8 cellular contexts compared by ENCODE assay signal in genomic region chr17:31390748-31391495, GRCh38. TPM values are rescaled to one million over a fixed set of nuclear protein-coding genes. Genes with fewer than 3 reads are reported as not detected.
DNase-seq lines count a peak whose midpoint lies in the region; ATAC-seq, FAIRE-seq and TF ChIP-seq lines count a peak whose summit lies in the region.

No MANE protein-coding gene starts in this region.

- CTCF ChIA-PET in endothelial cell of umbilical vein (lab: Charles Lee), result interaction anchor here (1.3 kb wide), 1 partner anchor 127 kb away, joined by 3 read pairs; no protein-coding TSS in a partner anchor

- H3K27ac Mint-ChIP-seq in CD14-positive monocyte (no peak overlapping the region), neural progenitor cell (no peak overlapping the region)

- H3K36me3 ChIP-seq in endothelial cell of umbilical vein (ENCODE audit: control insufficient read depth in 2 of 2, extremely low read depth in 1 of 2, insufficient read depth in 2 of 2, low read length in 2 of 2), result no peaks in the 10 kb centered on the region
- no peaks in the 10 kb centered on the region for H3K36me3 ChIP-seq in neural progenitor cell

- BruUV-seq in endothelial cell of umbilical vein (replicated peaks; lab: Mats Ljungman, UMichigan), result no TSS peak

- H3K9me3 Mint-ChIP-seq in CD14-positive monocyte (peaks cover 0 to 16% (median 7%) of the 10 kb centered on the region in 7 donors), neural progenitor cell (no peaks in the 10 kb centered on the region)

- H3K4me2 ChIP-seq in endothelial cell of umbilical vein (ENCODE audit: insufficient read depth, low read length) (peak overlapping the region; percentile 35), neural progenitor cell (peak overlapping the region; percentile 88)

- DNase-seq in CD14-positive monocyte (ENCODE audit: low spot score) (no peak), NCI-H69 (lab: John Stamatoyannopoulos, UW) (peak; percentile 51), endothelial cell of umbilical vein (ENCODE audit: low read depth, low spot score) (no peak), neural progenitor cell (ENCODE audit: low spot score) (peak; percentile 37), AG08395 (ENCODE audit: low spot score) (no peak), NCI-H187 treated with DMSO at 0.1 percent for 48 hours (lab: John Stamatoyannopoulos, UW) (no peak), KBM-7 (no peak)

- H3K79me2 ChIP-seq in endothelial cell of umbilical vein (ENCODE audit: control insufficient read depth, insufficient read depth, low read length), result no peaks in the 10 kb centered on the region
- H3K79me2 ChIP-seq in neural progenitor cell (ENCODE audit: low read depth), result no peaks in the 10 kb centered on the region

- H3K27me3 Mint-ChIP-seq in CD14-positive monocyte (ENCODE audit: low read depth in 3 of 3) (peaks cover 60 to 68% (median 61%) of the 10 kb centered on the region in 3 donors), neural progenitor cell (ENCODE audit: insufficient read depth, low read depth) (peaks cover 21% of the 10 kb centered on the region)

- H3K36me3 Mint-ChIP-seq in CD14-positive monocyte (peaks cover 0 to 8% of the 10 kb centered on the region in 2 donors), neural progenitor cell (no peaks in the 10 kb centered on the region)

- H3K9ac ChIP-seq in endothelial cell of umbilical vein (replicated peaks; ENCODE audit: extremely low read depth, insufficient read depth, low read length) (no peak overlapping the region), neural progenitor cell (no peak overlapping the region)

- H3K27me3 ChIP-seq in endothelial cell of umbilical vein (ENCODE audit: control insufficient read depth in 2 of 2, insufficient read depth in 2 of 2, low read length in 2 of 2) (peaks cover 16 to 22% of the 10 kb centered on the region in 2 experiments), neural progenitor cell (peaks cover 57% of the 10 kb centered on the region)

- POLR2A ChIA-PET in endothelial cell of umbilical vein (lab: Charles Lee), result no interaction called here

- no peak overlapping the region for H2AFZ ChIP-seq in endothelial cell of umbilical vein (ENCODE audit: low read depth, low read length)
- peak overlapping the region; percentile 79 for H2AFZ ChIP-seq in neural progenitor cell (replicated peaks)

- TF ChIP-seq POLR2A in endothelial cell of umbilical vein (IDR thresholded peaks at IDR 0.05; ENCODE audit: low read depth, low read length), result no peak

- in situ Hi-C loops in KBM-7 (cut with MboI; ENCODE audit: low pct_unique_long_range_greater_than_20kb, low sequenced_read_pairs), result no loop called here

- peak overlapping the region; percentile 73 to 89 for H3K4me3 Mint-ChIP-seq in CD14-positive monocyte
- peak overlapping the region; percentile 81 for H3K4me3 Mint-ChIP-seq in neural progenitor cell

- FAIRE-seq in endothelial cell of umbilical vein (lab: Jason Lieb, UNC), result peak; percentile 60

- dilution Hi-C loops in endothelial cell of umbilical vein (cut with MboI; ENCODE audit: extremely low pct_ligation_motif_present, low sequenced_read_pairs), result no loop called here

- H3K27ac ChIP-seq in endothelial cell of umbilical vein (ENCODE audit: insufficient read depth, low read depth, low read length) (no peak overlapping the region), neural progenitor cell (no peak overlapping the region)

- H3K4me3 ChIP-seq in endothelial cell of umbilical vein (replicated peaks in 1 of 3; ENCODE audit: insufficient read depth in 1 of 3, low read depth in 1 of 3, low read length in 3 of 3), result peak overlapping the region in 2 of 3 experiments; percentile 17 to 27
- H3K4me3 ChIP-seq in neural progenitor cell, result peak overlapping the region; percentile 51

- H3K9me1 ChIP-seq in endothelial cell of umbilical vein (replicated peaks; ENCODE audit: control insufficient read depth, extremely low read depth, insufficient read depth, low read length), result no peaks in the 10 kb centered on the region

- peaks cover 17% of the 10 kb centered on the region for H3F3A ChIP-seq in neural progenitor cell (ENCODE audit: low read depth)

- no peak for ATAC-seq in GM21381 (IDR thresholded peaks at IDR 0.05; ENCODE audit: unreplicated experiment)

- no peaks in the 10 kb centered on the region for H3K4me1 ChIP-seq in endothelial cell of umbilical vein (ENCODE audit: control insufficient read depth, extremely low read depth, insufficient read depth, low read length)
- peaks cover 5% of the 10 kb centered on the region for H3K4me1 ChIP-seq in neural progenitor cell

- intact Hi-C loops in CD14-positive monocyte (cut with micrococcal nuclease), result no loop called here
- intact Hi-C loops in endothelial cell of umbilical vein (cut with micrococcal nuclease), result no loop called here

- H3K9me3 ChIP-seq in endothelial cell of umbilical vein (replicated peaks; ENCODE audit: control insufficient read depth, insufficient read depth, low read length) (no peaks in the 10 kb centered on the region), neural progenitor cell (ENCODE audit: low read depth) (no peaks in the 10 kb centered on the region)

- no peak for TF ChIP-seq CTCF in CD14-positive monocyte (IDR thresholded peaks at IDR 0.05)
- TF ChIP-seq CTCF in endothelial cell of umbilical vein (IDR thresholded peaks at IDR 0.05; ENCODE audit: extremely low read depth in 1 of 2, insufficient read depth in 1 of 2, low read depth in 1 of 2, low read length in 2 of 2), result no peak
- TF ChIP-seq CTCF in neural progenitor cell (IDR thresholded peaks at IDR 0.05), result no peak

- H4K20me1 ChIP-seq in endothelial cell of umbilical vein (replicated peaks; ENCODE audit: control insufficient read depth, extremely low read depth, insufficient read depth, low read length) (no peaks in the 10 kb centered on the region), neural progenitor cell (ENCODE audit: low read depth) (peaks cover 28% of the 10 kb centered on the region)

- peaks cover 16% of the 10 kb centered on the region for H3K4me1 Mint-ChIP-seq in CD14-positive monocyte
- H3K4me1 Mint-ChIP-seq in neural progenitor cell, result peaks cover 18% of the 10 kb centered on the region

TF ChIP-seq in endothelial cell of umbilical vein, 7 proteins besides CTCF, POLR2A, EP300 and RAD21:
- peak; percentile 57 for TF ChIP-seq EZH2 (IDR thresholded peaks at IDR 0.05; ENCODE audit: borderline replicate concordance, low read depth, low read length, severe bottlenecking)
- no peak for TF ChIP-seq JUN (IDR thresholded peaks at IDR 0.05; ENCODE audit: borderline replicate concordance, insufficient read depth, insufficient read length, low read depth)
- no peak for TF ChIP-seq MAX (IDR thresholded peaks at IDR 0.05; ENCODE audit: insufficient read depth, insufficient read length)

RNA-seq across cellular contexts. Expression of gene RAB11FIP4, which starts 0.6 kb away (rescaled TPM):
- polyA plus RNA-seq in CD14-positive monocyte, result 10 to 100 TPM; 10.4 to 16.2 TPM
- total RNA-seq in endothelial cell of umbilical vein, result 0.38 and 0.92 TPM in 2 replicates
- 0.08 and 0.32 TPM in 2 replicates for polyA plus RNA-seq in endothelial cell of umbilical vein
- 0.08 and 0.25 TPM in 2 replicates for polyA plus RNA-seq in endothelial cell of umbilical vein (2011; cell fraction: cytosol; rRNA removed)
- 0.25 and 0.38 TPM in 2 replicates for polyA plus RNA-seq in endothelial cell of umbilical vein (2011; cell fraction: nucleus; rRNA removed)
- polyA plus RNA-seq in endothelial cell of umbilical vein (2012), result 0.25 and 0.75 TPM in 2 replicates
- 1.1 and 12.3 TPM in 2 replicates for polyA minus RNA-seq in endothelial cell of umbilical vein
- 0.51 TPM for polyA minus RNA-seq in endothelial cell of umbilical vein (2011; cell fraction: cytosol; rRNA and poly(A)+ RNA removed)
- polyA minus RNA-seq in endothelial cell of umbilical vein (2011; cell fraction: nucleus; rRNA and poly(A)+ RNA removed), result 0.29 TPM in 1 of 2 replicates, not detected in the other
- total RNA-seq in neural progenitor cell (ENCODE audit: low replicate concordance), result 10.2 and 19.1 TPM in 2 replicates

Comparison
In these comparisons a context has a peak if more than half of its experiments do, and no peak if none do; other contexts are left out.
1. DNase-seq: peak in NCI-H69 (single experiment) and neural progenitor cell (single experiment); none in CD14-positive monocyte (single experiment), endothelial cell of umbilical vein (single experiment), AG08395 (single experiment), NCI-H187 treated with DMSO at 0.1 percent for 48 hours (single experiment) and KBM-7 (single experiment).